22 cellular contexts compared by ENCODE assay signal in genomic region chr14:59061292-59061691, GRCh38.
"Had no signal": no experiment of that assay in that cellular context is flagged by ENCODE, and none has a peak within 500 bp of the region (broad histone marks: within the 10 kb centered on the region; RNA-seq: fewer than 3 reads in every experiment).

No MANE protein-coding gene starts in this region.

- FAIRE-seq: pancreas had no signal

- H3K4me2 ChIP-seq: hepatocyte, smooth muscle cell had no signal

- H2AFZ ChIP-seq: hepatocyte had no signal

- H3K4me3 Mint-ChIP-seq: mesothelial cell of epicardium; naive B cell; natural killer cell; neural crest cell; stimulated activated effector memory CD8-positive, alpha-beta T cell treated with anti-CD3 and anti-CD28 coated beads, Interleukin-12 subunit alpha, Interleukin-12 subunit beta, amount 100 ng/mL, for 72 hours; stimulated activated naive CD8-positive, alpha-beta T cell treated with anti-CD3 and anti-CD28 coated beads, Interleukin-15, amount 100 ng/mL, for 72 hours; type B pancreatic cell had no signal

- H3K36me3 Mint-ChIP-seq: natural killer cell; stimulated activated effector memory CD8-positive, alpha-beta T cell treated with anti-CD3 and anti-CD28 coated beads, Interleukin-12 subunit alpha, Interleukin-12 subunit beta, amount 100 ng/mL, for 72 hours had no signal

- H3K4me1 ChIP-seq: heart right ventricle, left ventricle myocardium inferior, pancreas, psoas muscle, right lobe of liver, tibial nerve, uterus had no signal

- H3K27ac ChIP-seq: heart right ventricle, hepatocyte, left ventricle myocardium inferior, pancreas, psoas muscle, right lobe of liver, tibial nerve, uterus had no signal

- H3K79me2 ChIP-seq: hepatocyte had no signal

- H3K9me3 ChIP-seq: pancreas had no signal

- H3K27me3 ChIP-seq: heart right ventricle, hepatocyte, pancreas, right lobe of liver, tibial nerve, uterus had no signal

- H3K36me3 ChIP-seq: heart right ventricle, left ventricle myocardium inferior, pancreas, right lobe of liver, tibial nerve, uterus had no signal

- H3K4me1 Mint-ChIP-seq: mesothelial cell of epicardium; naive B cell; natural killer cell; neural crest cell; stimulated activated effector memory CD8-positive, alpha-beta T cell treated with anti-CD3 and anti-CD28 coated beads, Interleukin-12 subunit alpha, Interleukin-12 subunit beta, amount 100 ng/mL, for 72 hours; stimulated activated naive CD8-positive, alpha-beta T cell treated with anti-CD3 and anti-CD28 coated beads, Interleukin-15, amount 100 ng/mL, for 72 hours had no signal

- H3K27me3 Mint-ChIP-seq: stimulated activated naive CD8-positive, alpha-beta T cell treated with anti-CD3 and anti-CD28 coated beads, Interleukin-15, amount 100 ng/mL, for 72 hours; type B pancreatic cell had no signal

- H3K27ac Mint-ChIP-seq: mesothelial cell of epicardium; natural killer cell; stimulated activated effector memory CD8-positive, alpha-beta T cell treated with anti-CD3 and anti-CD28 coated beads, Interleukin-12 subunit alpha, Interleukin-12 subunit beta, amount 100 ng/mL, for 72 hours; stimulated activated naive CD8-positive, alpha-beta T cell treated with anti-CD3 and anti-CD28 coated beads, Interleukin-15, amount 100 ng/mL, for 72 hours; type B pancreatic cell had no signal

- ATAC-seq: heart right ventricle; natural killer cell; pancreas; psoas muscle; right lobe of liver; stimulated activated effector memory CD8-positive, alpha-beta T cell treated with anti-CD3 and anti-CD28 coated beads, Interleukin-12 subunit alpha, Interleukin-12 subunit beta, amount 100 ng/mL, for 72 hours; stimulated activated naive CD8-positive, alpha-beta T cell treated with anti-CD3 and anti-CD28 coated beads, Interleukin-15, amount 100 ng/mL, for 72 hours had no signal

- DNase-seq: heart right ventricle; left ventricle myocardium inferior; mesendoderm; naive B cell; natural killer cell; pancreas; psoas muscle; right lobe of liver; stimulated activated CD4-positive, alpha-beta T cell treated with anti-CD3 and anti-CD28 coated beads, Interleukin-15, amount 100 ng/mL, for 24 hours; stimulated activated CD4-positive, alpha-beta T cell treated with anti-CD3 and anti-CD28 coated beads, Interleukin-2, amount 100 ng/mL, for 24 hours; stimulated activated CD4-positive, alpha-beta T cell treated with anti-CD3 and anti-CD28 coated beads, Interleukin-4, amount 100 ng/mL, for 1 hour; stimulated activated naive CD4-positive, alpha-beta T cell treated with Interleukin-2 at 50 U/mL for 16 hours; stimulated activated naive CD8-positive, alpha-beta T cell treated with anti-CD3 and anti-CD28 coated beads, Interleukin-15, amount 100 ng/mL, for 72 hours; uterus had no signal

- H3K4me3 ChIP-seq: heart right ventricle, hepatocyte, left ventricle myocardium inferior, lung, pancreas, psoas muscle, right lobe of liver, smooth muscle cell, tibial nerve, uterus had no signal
